In the genomic region with DNA sequence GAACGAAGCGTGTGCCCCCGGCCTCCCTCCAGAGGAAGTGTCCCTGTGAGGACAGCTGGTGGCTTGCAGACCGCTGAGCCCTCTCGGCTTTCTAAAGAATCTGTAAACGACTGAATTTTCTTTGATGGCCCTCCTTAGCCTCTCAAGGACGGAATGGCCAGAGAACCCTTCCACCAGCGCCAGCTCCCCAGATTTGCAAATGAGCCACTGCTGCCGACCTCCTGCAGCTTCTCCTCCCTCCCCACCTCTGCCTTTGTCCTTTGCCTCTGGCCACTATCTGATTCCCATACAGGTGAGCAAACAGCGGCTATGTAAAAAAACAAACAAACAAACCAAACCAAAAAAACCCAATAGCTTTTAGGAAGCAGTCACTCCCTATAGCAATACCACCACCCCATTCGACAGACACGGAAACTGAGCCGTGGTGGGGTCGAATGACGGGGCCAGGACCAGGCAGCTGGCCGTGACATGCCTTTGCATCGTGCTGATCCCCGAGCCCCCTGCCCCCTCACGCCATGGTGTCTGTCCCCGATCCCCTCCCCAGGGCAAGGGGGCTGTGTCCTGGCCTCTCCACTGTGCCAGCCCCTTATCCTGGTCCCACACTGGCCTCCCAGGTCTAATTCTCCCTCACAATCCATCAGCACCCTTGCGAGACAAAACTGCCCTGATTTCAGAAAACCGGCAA, we compare ENCODE assay signal across 19 cellular contexts. TPM values are rescaled to one million over a fixed set of nuclear protein-coding genes. Genes with fewer than 3 reads are reported as not detected.
DNase-seq lines count a peak whose midpoint lies in the region; ATAC-seq and TF ChIP-seq lines count a peak whose summit lies in the region.
"Had no signal": no experiment of that assay in that cellular context is flagged by ENCODE, and none has a peak within 500 bp of the region (broad histone marks: within the 10 kb centered on the region; RNA-seq: fewer than 3 reads in every experiment).

No MANE protein-coding gene starts in this region.

- H3K4me3 Mint-ChIP-seq in Caco-2 (ENCODE audit: unreplicated experiment) (no peak overlapping the region), WTC11 (peak overlapping the region; percentile 4)

- no peak overlapping the region for H3K4ac ChIP-seq in mesendoderm (ENCODE audit: low read depth, low read length)

- peak overlapping the region; percentile 75 for H3K56ac ChIP-seq in mesendoderm (ENCODE audit: low read length)

- H3K27me3 ChIP-seq in Caco-2 (replicated peaks; ENCODE audit: control insufficient read depth, insufficient read depth, low read length) (no peaks in the 10 kb centered on the region), H7 (ENCODE audit: control insufficient read depth, insufficient read depth, low read length) (no peaks in the 10 kb centered on the region), mesendoderm (ENCODE audit: insufficient read depth, low read length, poor library complexity) (no peaks in the 10 kb centered on the region)
- H3K27me3 ChIP-seq: BE2C had no signal

- H3K79me2 ChIP-seq in mesendoderm (ENCODE audit: control insufficient read depth, insufficient read depth, low read length), result no peaks in the 10 kb centered on the region

- no peak overlapping the region for H4K5ac ChIP-seq in mesendoderm (ENCODE audit: low read length)

- intact Hi-C loops in Caco-2 (cut with micrococcal nuclease; ENCODE audit: unreplicated experiment), result no loop called here

- H3K4me1 ChIP-seq in Caco-2 (peaks cover 5% of the 10 kb centered on the region; the same call in 1 of the 2 replicates), mesendoderm (ENCODE audit: control insufficient read depth, low read depth, low read length) (peaks cover 24% of the 10 kb centered on the region)
- H3K4me1 ChIP-seq: BE2C had no signal

- H3K18ac ChIP-seq in mesendoderm (ENCODE audit: low read length), result peak overlapping the region; percentile 1

- no peaks in the 10 kb centered on the region for H3K27me3 Mint-ChIP-seq in Caco-2 (ENCODE audit: insufficient read depth, unreplicated experiment)
- peaks cover under 1% of the 10 kb centered on the region for H3K27me3 Mint-ChIP-seq in WTC11 (ENCODE audit: low read depth)

- no peaks in the 10 kb centered on the region for H3K9me3 Mint-ChIP-seq in Caco-2 (ENCODE audit: unreplicated experiment)
- peaks cover under 1% of the 10 kb centered on the region for H3K9me3 Mint-ChIP-seq in WTC11

- peak; percentile 13 for ATAC-seq in WTC11
- no peak for ATAC-seq in GM21723 (IDR thresholded peaks at IDR 0.05; ENCODE audit: unreplicated experiment)
- no peak for ATAC-seq in GM19023 (IDR thresholded peaks at IDR 0.05; ENCODE audit: unreplicated experiment)

- peak overlapping the region; percentile 42 for H3K27ac Mint-ChIP-seq in Caco-2 (ENCODE audit: unreplicated experiment)
- H3K27ac Mint-ChIP-seq in WTC11, result peak overlapping the region; percentile 90

- CTCF ChIA-PET in Caco-2 (lab: Charles Lee), result interaction anchor here (0.7 to 2.2 kb wide), 2 partner anchors 86 to 265 kb away, joined by 3 to 7 read pairs; no protein-coding TSS in a partner anchor
- CTCF ChIA-PET in WTC11 (lab: Charles Lee), result interaction anchor here (0.5 to 3.3 kb wide), 10 partner anchors 15 to 453 kb away, joined by 3 to 40 read pairs (median 5); no protein-coding TSS in a partner anchor

- peaks cover 46% of the 10 kb centered on the region for H3K36me3 Mint-ChIP-seq in Caco-2 (ENCODE audit: insufficient read depth, unreplicated experiment)
- H3K36me3 Mint-ChIP-seq in WTC11, result peaks cover 14% of the 10 kb centered on the region

- no peak overlapping the region for H4K8ac ChIP-seq in mesendoderm (ENCODE audit: low read depth, low read length)

- no TSS peak for BruUV-seq in Caco-2 (replicated peaks; lab: Mats Ljungman, UMichigan)

- H3K4me2 ChIP-seq in mesendoderm (ENCODE audit: low read length), result no peak overlapping the region

- H3K36me3 ChIP-seq in Caco-2 (ENCODE audit: control insufficient read depth, insufficient read depth, low read length) (peaks cover 2% of the 10 kb centered on the region; the same call in 1 of the 2 replicates), H7 (replicated peaks; ENCODE audit: control insufficient read depth, insufficient read depth, low read length) (no peaks in the 10 kb centered on the region), mesendoderm (ENCODE audit: control insufficient read depth, insufficient read depth, low read length) (no peaks in the 10 kb centered on the region)

- no peaks in the 10 kb centered on the region for H3K9me3 ChIP-seq in Caco-2
- H3K9me3 ChIP-seq: BE2C had no signal

- H3K9ac ChIP-seq in mesendoderm (ENCODE audit: low read length), result peak overlapping the region; percentile 22

- peaks cover 8% of the 10 kb centered on the region for H3K4me1 Mint-ChIP-seq in Caco-2 (ENCODE audit: low read depth, unreplicated experiment)
- H3K4me1 Mint-ChIP-seq in WTC11, result peaks cover 46% of the 10 kb centered on the region
- H3K4me1 Mint-ChIP-seq: CD8-positive, alpha-beta memory T cell had no signal

- no peak overlapping the region for H3K23ac ChIP-seq in mesendoderm (ENCODE audit: low read length)

- no peaks in the 10 kb centered on the region for H3K79me1 ChIP-seq in mesendoderm (ENCODE audit: low read length)

- no peak for DNase-seq in Caco-2
- DNase-seq in H7, result peak; percentile 86
- peak; percentile 46 for DNase-seq in WTC11 (ENCODE audit: low spot score)
- peak; percentile 66 for DNase-seq in mesendoderm
- no peak for DNase-seq in activated CD4-positive, alpha-beta T cell treated with anti-CD3 and anti-CD28 coated beads, Interleukin-2, amount 50 U/mL, for 4 hours
- DNase-seq: BE2C; CD8-positive, alpha-beta memory T cell; DMS79 treated with DMSO at 0.1 percent for 48 hours; GDM1; IMR-90; Kasumi-1; NCI-H1436; NCI-H446; T-helper 2 cell had no signal

- no peak overlapping the region for H2BK120ac ChIP-seq in mesendoderm (ENCODE audit: low read depth, low read length)

- H3K4me3 ChIP-seq in Caco-2 (ENCODE audit: low read depth, low read length) (no peak overlapping the region), H7 (ENCODE audit: insufficient read depth, low read depth, low read length) (no peak overlapping the region), mesendoderm (ENCODE audit: low read length) (no peak overlapping the region)

- POLR2A ChIA-PET in Caco-2 (lab: Charles Lee), result no interaction called here
- POLR2A ChIA-PET in WTC11 (lab: Charles Lee), result interaction anchor here (0.6 to 1.4 kb wide), 3 partner anchors 14 to 265 kb away, joined by 3 to 5 read pairs (median 3); no protein-coding TSS in a partner anchor

- H2AK5ac ChIP-seq in mesendoderm (ENCODE audit: low read length), result peak overlapping the region; percentile 58

- H3K27ac ChIP-seq in mesendoderm (ENCODE audit: low read depth, low read length), result no peak overlapping the region

- H2BK15ac ChIP-seq in mesendoderm (replicated peaks; ENCODE audit: low read depth), result no peak overlapping the region

- no CpG with 5 or more reads among the region's 22 CpGs for WGBS in mesendoderm (ENCODE audit: extremely low coverage, insufficient coverage, low lambda C conversion rate)

- peak overlapping the region; percentile 14 for H2BK5ac ChIP-seq in mesendoderm (ENCODE audit: low read length)

- TF ChIP-seq CTCF in Caco-2 (IDR thresholded peaks at IDR 0.05; ENCODE audit: insufficient read depth in 1 of 2, low read depth in 1 of 2, low read length in 1 of 2, severe bottlenecking in 1 of 2, unreplicated experiment in 1 of 2) (no peak), WTC11 (IDR thresholded peaks at IDR 0.05) (no peak)

TF ChIP-seq in WTC11, 78 proteins besides CTCF, POLR2A, EP300 and RAD21 (continues in another document):
- TF ChIP-seq, protein P1, sequence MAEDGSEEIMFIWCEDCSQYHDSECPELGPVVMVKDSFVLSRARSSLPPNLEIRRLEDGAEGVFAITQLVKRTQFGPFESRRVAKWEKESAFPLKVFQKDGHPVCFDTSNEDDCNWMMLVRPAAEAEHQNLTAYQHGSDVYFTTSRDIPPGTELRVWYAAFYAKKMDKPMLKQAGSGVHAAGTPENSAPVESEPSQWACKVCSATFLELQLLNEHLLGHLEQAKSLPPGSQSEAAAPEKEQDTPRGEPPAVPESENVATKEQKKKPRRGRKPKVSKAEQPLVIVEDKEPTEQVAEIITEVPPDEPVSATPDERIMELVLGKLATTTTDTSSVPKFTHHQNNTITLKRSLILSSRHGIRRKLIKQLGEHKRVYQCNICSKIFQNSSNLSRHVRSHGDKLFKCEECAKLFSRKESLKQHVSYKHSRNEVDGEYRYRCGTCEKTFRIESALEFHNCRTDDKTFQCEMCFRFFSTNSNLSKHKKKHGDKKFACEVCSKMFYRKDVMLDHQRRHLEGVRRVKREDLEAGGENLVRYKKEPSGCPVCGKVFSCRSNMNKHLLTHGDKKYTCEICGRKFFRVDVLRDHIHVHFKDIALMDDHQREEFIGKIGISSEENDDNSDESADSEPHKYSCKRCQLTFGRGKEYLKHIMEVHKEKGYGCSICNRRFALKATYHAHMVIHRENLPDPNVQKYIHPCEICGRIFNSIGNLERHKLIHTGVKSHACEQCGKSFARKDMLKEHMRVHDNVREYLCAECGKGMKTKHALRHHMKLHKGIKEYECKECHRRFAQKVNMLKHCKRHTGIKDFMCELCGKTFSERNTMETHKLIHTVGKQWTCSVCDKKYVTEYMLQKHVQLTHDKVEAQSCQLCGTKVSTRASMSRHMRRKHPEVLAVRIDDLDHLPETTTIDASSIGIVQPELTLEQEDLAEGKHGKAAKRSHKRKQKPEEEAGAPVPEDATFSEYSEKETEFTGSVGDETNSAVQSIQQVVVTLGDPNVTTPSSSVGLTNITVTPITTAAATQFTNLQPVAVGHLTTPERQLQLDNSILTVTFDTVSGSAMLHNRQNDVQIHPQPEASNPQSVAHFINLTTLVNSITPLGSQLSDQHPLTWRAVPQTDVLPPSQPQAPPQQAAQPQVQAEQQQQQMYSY (CRISPR knock-in tag; IDR thresholded peaks at IDR 0.05), result peak; percentile 51
- no peak for TF ChIP-seq NR2C2 (CRISPR knock-in tag; IDR thresholded peaks at IDR 0.05)
- TF ChIP-seq, protein P2, sequence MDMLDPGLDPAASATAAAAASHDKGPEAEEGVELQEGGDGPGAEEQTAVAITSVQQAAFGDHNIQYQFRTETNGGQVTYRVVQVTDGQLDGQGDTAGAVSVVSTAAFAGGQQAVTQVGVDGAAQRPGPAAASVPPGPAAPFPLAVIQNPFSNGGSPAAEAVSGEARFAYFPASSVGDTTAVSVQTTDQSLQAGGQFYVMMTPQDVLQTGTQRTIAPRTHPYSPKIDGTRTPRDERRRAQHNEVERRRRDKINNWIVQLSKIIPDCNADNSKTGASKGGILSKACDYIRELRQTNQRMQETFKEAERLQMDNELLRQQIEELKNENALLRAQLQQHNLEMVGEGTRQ (CRISPR knock-in tag; IDR thresholded peaks at IDR 0.05), result 0 out of 2 replicates have a peak, but pooled peaks have one; percentile 8
- TF ChIP-seq, protein P3, sequence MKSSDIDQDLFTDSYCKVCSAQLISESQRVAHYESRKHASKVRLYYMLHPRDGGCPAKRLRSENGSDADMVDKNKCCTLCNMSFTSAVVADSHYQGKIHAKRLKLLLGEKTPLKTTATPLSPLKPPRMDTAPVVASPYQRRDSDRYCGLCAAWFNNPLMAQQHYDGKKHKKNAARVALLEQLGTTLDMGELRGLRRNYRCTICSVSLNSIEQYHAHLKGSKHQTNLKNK (CRISPR knock-in tag; IDR thresholded peaks at IDR 0.05), result no peak

RNA-seq across cellular contexts. Expression of a gene that starts 23.6 kb away (rescaled TPM):
- total RNA-seq in Caco-2 (2022), result 15.4 and 21.1 TPM in 2 replicates
- total RNA-seq in H7 (2014; rRNA removed; shearing (Covaris generic)), result 1.4 and 3.7 TPM in 2 replicates
- 6.3 to 11.3 TPM (median 10.2 TPM) in 3 replicates for total RNA-seq in WTC11 (2021)
- 3.1 TPM for polyA plus RNA-seq in mesendoderm (2013, experiment 1 of 2)
- 3.4 TPM for polyA plus RNA-seq in mesendoderm (2013, experiment 2 of 2)
- total RNA-seq: CD8-positive, alpha-beta memory T cell; H4; IMR-90; OCI-LY7 had no signal
- polyA plus RNA-seq: AG04450; CD8-positive, alpha-beta memory T cell; IMR-90 had no signal

Comparison
In these comparisons a context has a peak if more than half of its experiments do, and no peak if none do; other contexts are left out.
1. DNase-seq: peak in H7 (single experiment), WTC11 (single experiment) and mesendoderm (single experiment); none in Caco-2 (0 of 2) and activated CD4-positive, alpha-beta T cell treated with anti-CD3 and anti-CD28 coated beads, Interleukin-2, amount 50 U/mL, for 4 hours (0 of 2).